ENCODE assay signal across 17 cellular contexts in the genomic region with DNA sequence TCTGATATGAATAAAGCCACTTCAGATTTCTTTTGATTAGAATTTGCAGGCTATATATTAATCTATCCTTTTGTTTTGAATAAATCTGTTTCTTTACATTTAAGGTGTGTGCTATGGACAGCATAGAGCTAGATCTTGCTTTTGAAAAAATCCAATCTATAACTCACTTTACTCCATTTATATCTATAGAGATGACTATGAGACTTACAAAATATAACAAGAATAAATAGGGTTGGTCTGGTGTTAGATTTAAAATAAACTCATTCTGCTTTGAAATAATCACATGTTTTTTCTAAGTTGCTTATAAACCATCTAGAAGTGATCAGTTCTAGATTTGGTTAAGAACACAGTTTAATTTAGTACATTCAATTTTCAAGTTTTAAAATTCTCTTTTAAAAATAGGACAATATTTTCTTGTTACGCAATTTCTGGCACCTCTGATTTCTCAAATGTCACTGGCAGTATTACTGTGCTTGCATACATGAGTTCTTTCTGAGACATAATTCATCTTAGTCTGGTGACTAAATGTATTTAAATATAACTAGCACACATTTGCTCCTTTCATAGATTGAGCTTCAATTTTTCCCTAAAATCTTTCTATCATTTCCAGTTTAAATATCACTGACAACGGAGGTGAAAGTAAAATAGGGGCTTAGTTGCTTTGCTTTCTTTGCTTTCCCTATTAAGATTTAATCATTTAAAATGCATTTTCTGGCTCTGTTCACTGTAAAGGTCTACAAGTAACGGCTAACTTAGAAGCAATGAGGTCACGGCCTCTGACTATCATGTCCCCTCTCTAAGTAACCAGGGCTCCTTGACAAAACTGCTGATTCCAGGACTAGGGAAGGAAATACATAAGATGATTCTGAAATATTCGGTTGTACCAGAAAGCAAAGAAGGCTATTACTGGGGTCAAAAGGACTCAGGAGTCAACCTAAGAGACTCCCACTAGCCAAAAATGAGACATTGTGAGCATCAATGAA.
DNase-seq lines count a peak whose midpoint lies in the region; ATAC-seq, FAIRE-seq and TF ChIP-seq lines count a peak whose summit lies in the region.
"Had no signal": no experiment of that assay in that cellular context is flagged by ENCODE, and none has a peak within 500 bp of the region (broad histone marks: within the 10 kb centered on the region; RNA-seq: fewer than 3 reads in every experiment).

No MANE protein-coding gene starts in this region.

- H3K4me3 ChIP-seq in SK-N-SH (ENCODE audit: low read depth in 2 of 2, low read length in 1 of 2) (no peak overlapping the region), skeletal muscle tissue (ENCODE audit: low read length in 3 of 3) (peak overlapping the region in 2 of 3 donors; percentile 6 to 18)
- H3K4me3 ChIP-seq: BLaER1 treated with 17β-estradiol and CSF1 and Interleukin-3, amounts not matched to agents 10 nM and 100 nM; MG63 had no signal

- no peak for TF ChIP-seq RAD21 in SK-N-SH (IDR thresholded peaks at IDR 0.05; ENCODE audit: low read length)

- H3K9me2 ChIP-seq in SK-N-SH, result no peaks in the 10 kb centered on the region

- H3K4me2 ChIP-seq in SK-N-SH, result no peak overlapping the region

- no peaks in the 10 kb centered on the region for H3F3A ChIP-seq in SK-N-SH (replicated peaks; ENCODE audit: insufficient read depth)

- H3K27ac ChIP-seq in SK-N-SH (ENCODE audit: low read depth in 2 of 2, low read length in 1 of 2) (peak overlapping the region in 1 of 2 experiments; percentile 1; a peak in 2 of 4 replicates), skeletal muscle tissue (ENCODE audit: low read depth, low read length) (peak overlapping the region; percentile 73)
- H3K27ac ChIP-seq: BLaER1 treated with 17β-estradiol and CSF1 and Interleukin-3, amounts not matched to agents 10 nM and 100 nM had no signal

- WGBS in SK-N-SH (ENCODE audit: low lambda C conversion rate), result 56% methylated on average over 5 of the region's 5 CpGs

- H3K4me1 ChIP-seq in SK-N-SH (ENCODE audit: control insufficient read depth in 1 of 2, insufficient read depth in 2 of 2, low read depth in 1 of 2, low read length in 1 of 2), result peaks cover 0 to 34% of the 10 kb centered on the region in 2 experiments; a peak in 2 of 4 replicates
- H3K4me1 ChIP-seq in skeletal muscle tissue (ENCODE audit: control insufficient read depth in 3 of 3, insufficient read depth in 3 of 3, low read length in 3 of 3), result peaks cover 0 to 21% (median 6%) of the 10 kb centered on the region in 3 donors

- H3K79me2 ChIP-seq in SK-N-SH (ENCODE audit: insufficient read depth), result no peaks in the 10 kb centered on the region

- CTCF ChIA-PET in SK-N-SH (lab: Yijun Ruan, JAX), result interaction anchor here (1.1 to 1.4 kb wide), 2 partner anchors 11 to 24 kb away, joined by 3 read pairs; no protein-coding TSS in a partner anchor

- FAIRE-seq in islet of Langerhans (lab: Jason Lieb, UNC), result peak; percentile 95
- FAIRE-seq: D721Med had no signal

- H4K20me1 ChIP-seq in SK-N-SH (ENCODE audit: insufficient read depth), result no peaks in the 10 kb centered on the region
- H4K20me1 ChIP-seq: BLaER1 treated with 17β-estradiol and CSF1 and Interleukin-3, amounts not matched to agents 10 nM and 100 nM had no signal

- POLR2A ChIA-PET in SK-N-SH (lab: Yijun Ruan, JAX), result no interaction called here

- H3K9me3 ChIP-seq in SK-N-SH, result no peaks in the 10 kb centered on the region
- H3K9me3 ChIP-seq in skeletal muscle tissue (ENCODE audit: control insufficient read depth in 3 of 3, low read length in 3 of 3), result no peaks in the 10 kb centered on the region
- H3K9me3 ChIP-seq: BLaER1 treated with 17β-estradiol and CSF1 and Interleukin-3, amounts not matched to agents 10 nM and 100 nM; MG63 had no signal

- no peak overlapping the region for H3K9ac ChIP-seq in SK-N-SH
- peak overlapping the region; percentile 4 to 32 (median 6) for H3K9ac ChIP-seq in skeletal muscle tissue (ENCODE audit: low read depth in 1 of 3, low read length in 3 of 3)
- H3K9ac ChIP-seq: BLaER1 treated with 17β-estradiol and CSF1 and Interleukin-3, amounts not matched to agents 10 nM and 100 nM had no signal

- DNase-seq in SK-N-SH (no peak), SK-N-DZ (ENCODE audit: low spot score) (peak; percentile 19), DMS153 treated with DMSO at 0.1 percent for 48 hours (lab: John Stamatoyannopoulos, UW; ENCODE audit: unreplicated experiment) (no peak)
- DNase-seq: DMS79, Kasumi-1, MG63, NCI-H1092 treated with DMSO at 0.1 percent for 48 hours, NCI-H146, NCI-H2081 treated with DMSO at 0.1 percent for 48 hours, SHP77 had no signal

- peaks cover 0 to 6% of the 10 kb centered on the region in 2 experiments for H3K36me3 ChIP-seq in SK-N-SH (replicated peaks in 1 of 2; ENCODE audit: control insufficient read depth in 1 of 2, insufficient read depth in 2 of 2, low read length in 1 of 2)
- H3K36me3 ChIP-seq in skeletal muscle tissue (ENCODE audit: control insufficient read depth in 3 of 3, insufficient read depth in 3 of 3, low read length in 3 of 3), result no peaks in the 10 kb centered on the region
- H3K36me3 ChIP-seq: BLaER1 treated with 17β-estradiol and CSF1 and Interleukin-3, amounts not matched to agents 10 nM and 100 nM; MG63 had no signal

- ATAC-seq in SK-N-SH treated with all-trans-retinoic acid at 6 μM for 48 hours (no peak), HG02623 (IDR thresholded peaks at IDR 0.05; ENCODE audit: unreplicated experiment) (no peak), HG03139 (IDR thresholded peaks at IDR 0.05; ENCODE audit: unreplicated experiment) (no peak)

- H3K27me3 ChIP-seq in SK-N-SH (ENCODE audit: insufficient read depth) (no peaks in the 10 kb centered on the region), skeletal muscle tissue (ENCODE audit: control insufficient read depth in 3 of 3, insufficient read depth in 3 of 3, low read length in 3 of 3) (no peaks in the 10 kb centered on the region)
- H3K27me3 ChIP-seq: BLaER1 treated with 17β-estradiol and CSF1 and Interleukin-3, amounts not matched to agents 10 nM and 100 nM had no signal

- no peak for TF ChIP-seq CTCF in SK-N-SH (IDR thresholded peaks at IDR 0.05)

- no peak for TF ChIP-seq EP300 in SK-N-SH (IDR thresholded peaks at IDR 0.05; ENCODE audit: borderline replicate concordance in 1 of 2, low read depth in 1 of 2, low read length in 1 of 2)

- H2AFZ ChIP-seq in SK-N-SH (ENCODE audit: low read depth), result no peak overlapping the region

TF ChIP-seq in SK-N-SH, 30 proteins besides CTCF, POLR2A, EP300 and RAD21:
- TF ChIP-seq GATA2 (CRISPR knock-in tag; IDR thresholded peaks at IDR 0.05) (peak; percentile 24; the same call in 1 of the 2 replicates), NFIC (IDR thresholded peaks at IDR 0.05; ENCODE audit: borderline replicate concordance) (no peak), USF2 (IDR thresholded peaks at IDR 0.05; ENCODE audit: borderline replicate concordance, low read depth, low read length) (no peak), TAF1 (IDR thresholded peaks at IDR 0.05; ENCODE audit: borderline replicate concordance, low read depth, low read length) (no peak), SIN3A (IDR thresholded peaks at IDR 0.05; ENCODE audit: borderline replicate concordance, low read depth, low read length) (no peak)

TF ChIP-seq in SK-N-SH treated with all-trans-retinoic acid at 6 μM for 48 hours, 23 proteins besides CTCF, POLR2A, EP300 and RAD21:
- no peak for TF ChIP-seq BACH2 (CRISPR knock-in tag; IDR thresholded peaks at IDR 0.05; ENCODE audit: borderline replicate concordance)
- TF ChIP-seq ZFP3 (CRISPR knock-in tag; IDR thresholded peaks at IDR 0.05), result no peak
- TF ChIP-seq PPARA (CRISPR knock-in tag; IDR thresholded peaks at IDR 0.05; ENCODE audit: borderline replicate concordance), result no peak
- TF ChIP-seq POU6F1 (CRISPR knock-in tag; IDR thresholded peaks at IDR 0.05; ENCODE audit: borderline replicate concordance, low read depth), result no peak

Comparison
In these comparisons a context has a peak if more than half of its experiments do, and no peak if none do; other contexts are left out.
1. H3K4me3 ChIP-seq: peak in skeletal muscle tissue (2 of 3); none in SK-N-SH (0 of 2).